ENCODE assay signal across 9 cellular contexts in the genomic region with DNA sequence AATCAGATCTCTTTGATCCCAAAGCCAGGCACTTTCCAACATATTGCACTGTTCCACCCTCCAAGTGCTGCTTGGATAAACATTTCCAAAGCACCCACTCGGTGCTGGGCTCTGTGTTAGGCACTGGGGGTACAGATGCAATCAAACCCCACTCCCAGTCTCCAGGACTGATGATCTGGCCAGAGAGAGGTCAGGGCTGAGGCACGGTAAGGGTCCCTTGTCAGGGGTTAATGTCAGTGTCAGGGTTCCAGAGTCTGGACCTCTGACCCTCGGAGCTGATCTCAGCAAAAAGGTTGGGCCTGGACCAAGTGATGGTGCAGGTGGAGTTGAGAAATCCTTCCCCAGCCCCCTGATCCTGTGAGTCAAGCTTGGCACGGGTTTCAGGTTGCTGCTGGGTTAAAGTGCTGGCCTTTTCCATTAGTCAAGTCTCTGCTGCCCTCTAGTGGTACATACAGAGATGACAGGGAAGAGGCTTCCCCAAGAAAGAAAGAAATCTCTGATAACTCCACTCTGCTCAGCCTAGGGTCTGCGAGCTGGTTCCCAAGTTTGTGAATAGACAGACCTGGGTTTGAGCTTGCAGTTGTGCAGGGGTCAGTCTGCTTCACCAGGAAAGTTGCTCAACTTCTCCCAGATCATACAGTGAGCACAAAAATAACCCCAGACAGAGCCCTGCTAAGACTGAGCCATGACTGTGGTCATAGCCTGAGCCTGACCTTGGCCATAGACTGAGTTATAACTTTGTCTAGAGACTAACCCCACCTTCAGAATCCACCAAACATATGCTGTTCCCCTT.
A peak's percentile ranks its signal among the peaks of the same experiment; 100 is the strongest.
DNase-seq lines count a peak whose midpoint lies in the region; ATAC-seq, FAIRE-seq and TF ChIP-seq lines count a peak whose summit lies in the region.
"Had no signal": no experiment of that assay in that cellular context is flagged by ENCODE, and none has a peak within 500 bp of the region (broad histone marks: within the 10 kb centered on the region; RNA-seq: fewer than 3 reads in every experiment).

No MANE protein-coding gene starts in this region.

- H3K27ac ChIP-seq in mesendoderm (ENCODE audit: low read depth, low read length) (no peak overlapping the region), tibial nerve (no peak overlapping the region)

- peak; percentile 55 to 82 (median 75) for TF ChIP-seq CTCF in tibial nerve (IDR thresholded peaks at IDR 0.05)

- no peak overlapping the region for H3K18ac ChIP-seq in mesendoderm (ENCODE audit: low read length)

- no peak for TF ChIP-seq POLR2A in tibial nerve (IDR thresholded peaks at IDR 0.05)

- H3K4me1 ChIP-seq in mesendoderm (ENCODE audit: control insufficient read depth, low read depth, low read length): no peaks in the 10 kb centered on the region
- H3K4me1 ChIP-seq in tibial nerve: no peaks in the 10 kb centered on the region

- H3K36me3 ChIP-seq in mesendoderm (ENCODE audit: control insufficient read depth, insufficient read depth, low read length) (no peaks in the 10 kb centered on the region), tibial nerve (no peaks in the 10 kb centered on the region)

- peak; percentile 5 for FAIRE-seq in TTC549 (lab: Jason Lieb, UNC)
- FAIRE-seq: frontal cortex had no signal

- H3K4me3 ChIP-seq in mesendoderm (ENCODE audit: low read length): no peak overlapping the region
- H3K4me3 ChIP-seq in tibial nerve: no peak overlapping the region

- no peaks in the 10 kb centered on the region for H3K79me2 ChIP-seq in mesendoderm (ENCODE audit: control insufficient read depth, insufficient read depth, low read length)

- no peak overlapping the region for H2AK5ac ChIP-seq in mesendoderm (ENCODE audit: low read length)

- H3K79me1 ChIP-seq in mesendoderm (ENCODE audit: low read length): no peaks in the 10 kb centered on the region

- DNase-seq in NCI-H510A treated with DMSO at 0.1 percent for 48 hours (lab: John Stamatoyannopoulos, UW) (peak; percentile 77), NCI-H510A (lab: John Stamatoyannopoulos, UW) (no peak), H4 (ENCODE audit: low spot score) (peak; percentile 80), NCI-H1694 (lab: John Stamatoyannopoulos, UW) (peak; percentile 86), mesendoderm (peak; percentile 86), tibial nerve (ENCODE audit: low spot score in 2 of 2) (peak in 1 of 2 donors; percentile 78)
- DNase-seq in effector memory CD8-positive, alpha-beta T cell: peak; percentile 35 to 44 (median 36)

- no peak overlapping the region for H3K9ac ChIP-seq in mesendoderm (ENCODE audit: low read length)

- ATAC-seq in effector memory CD8-positive, alpha-beta T cell (replicated peaks): peak; percentile 62

- no peak overlapping the region for H3K56ac ChIP-seq in mesendoderm (ENCODE audit: low read length)

- H3K27me3 Mint-ChIP-seq in effector memory CD8-positive, alpha-beta T cell: peaks cover 39 to 51% of the 10 kb centered on the region in 2 donors

- no peaks in the 10 kb centered on the region for H3K27me3 ChIP-seq in mesendoderm (ENCODE audit: insufficient read depth, low read length, poor library complexity)
- peaks cover 0 to 4% of the 10 kb centered on the region in 2 donors for H3K27me3 ChIP-seq in tibial nerve

- no peak overlapping the region for H2BK120ac ChIP-seq in mesendoderm (ENCODE audit: low read depth, low read length)

- H2BK15ac ChIP-seq in mesendoderm (replicated peaks; ENCODE audit: low read depth): no peak overlapping the region

- H4K5ac ChIP-seq in mesendoderm (ENCODE audit: low read length): no peak overlapping the region

- H4K8ac ChIP-seq in mesendoderm (ENCODE audit: low read depth, low read length): no peak overlapping the region

- H2BK5ac ChIP-seq in mesendoderm (ENCODE audit: low read length): no peak overlapping the region

- H3K4ac ChIP-seq in mesendoderm (ENCODE audit: low read depth, low read length): no peak overlapping the region

- no CpG with 5 or more reads among the region's 5 CpGs for WGBS in mesendoderm (ENCODE audit: extremely low coverage, insufficient coverage, low lambda C conversion rate)
- 19% methylated on average over 5 of the region's 5 CpGs for WGBS in tibial nerve, 2 donors

- peaks cover 0 to 10% (median 0%) of the 10 kb centered on the region in 4 donors for H3K9me3 ChIP-seq in tibial nerve

- no peaks in the 10 kb centered on the region for H3K4me1 Mint-ChIP-seq in effector memory CD8-positive, alpha-beta T cell (ENCODE audit: low read depth in 2 of 2)

- H3K36me3 Mint-ChIP-seq in effector memory CD8-positive, alpha-beta T cell (ENCODE audit: insufficient read depth): no peaks in the 10 kb centered on the region

- H3K9me3 Mint-ChIP-seq in effector memory CD8-positive, alpha-beta T cell: no peaks in the 10 kb centered on the region

- no peak overlapping the region for H3K4me2 ChIP-seq in mesendoderm (ENCODE audit: low read length)

- no peak overlapping the region for H3K23ac ChIP-seq in mesendoderm (ENCODE audit: low read length)

- H3K27ac Mint-ChIP-seq in effector memory CD8-positive, alpha-beta T cell: no peak overlapping the region

- no peak overlapping the region for H3K4me3 Mint-ChIP-seq in effector memory CD8-positive, alpha-beta T cell

- TF ChIP-seq EP300 in tibial nerve (IDR thresholded peaks at IDR 0.05): no peak
